1 cellular context compared by ENCODE assay signal in genomic region chr10:117166420-117167345, GRCh38.
A peak's percentile ranks its signal among the peaks of the same experiment; 100 is the strongest.
TF ChIP-seq lines count a peak whose summit lies in the region.

No MANE protein-coding gene starts in this region.

TF ChIP-seq in GM12878, 131 proteins besides CTCF, POLR2A, EP300 and RAD21:
- TF ChIP-seq RB1 (IDR thresholded peaks at IDR 0.05; ENCODE audit: borderline replicate concordance) (no peak), NBN (IDR thresholded peaks at IDR 0.05) (no peak), ZNF592 (IDR thresholded peaks at IDR 0.05) (no peak), SKIL (IDR thresholded peaks at IDR 0.05; ENCODE audit: low read depth, poor library complexity, severe bottlenecking) (no peak), BCL3 (IDR thresholded peaks at IDR 0.05; ENCODE audit: borderline replicate concordance, insufficient read depth, low read depth, low read length, poor library complexity, severe bottlenecking) (peak; percentile 54)
TF ChIP-seq in GM12878: peak in this region for 1.
